Comparison of ENCODE assay signal across 13 cellular contexts in the genomic region with DNA sequence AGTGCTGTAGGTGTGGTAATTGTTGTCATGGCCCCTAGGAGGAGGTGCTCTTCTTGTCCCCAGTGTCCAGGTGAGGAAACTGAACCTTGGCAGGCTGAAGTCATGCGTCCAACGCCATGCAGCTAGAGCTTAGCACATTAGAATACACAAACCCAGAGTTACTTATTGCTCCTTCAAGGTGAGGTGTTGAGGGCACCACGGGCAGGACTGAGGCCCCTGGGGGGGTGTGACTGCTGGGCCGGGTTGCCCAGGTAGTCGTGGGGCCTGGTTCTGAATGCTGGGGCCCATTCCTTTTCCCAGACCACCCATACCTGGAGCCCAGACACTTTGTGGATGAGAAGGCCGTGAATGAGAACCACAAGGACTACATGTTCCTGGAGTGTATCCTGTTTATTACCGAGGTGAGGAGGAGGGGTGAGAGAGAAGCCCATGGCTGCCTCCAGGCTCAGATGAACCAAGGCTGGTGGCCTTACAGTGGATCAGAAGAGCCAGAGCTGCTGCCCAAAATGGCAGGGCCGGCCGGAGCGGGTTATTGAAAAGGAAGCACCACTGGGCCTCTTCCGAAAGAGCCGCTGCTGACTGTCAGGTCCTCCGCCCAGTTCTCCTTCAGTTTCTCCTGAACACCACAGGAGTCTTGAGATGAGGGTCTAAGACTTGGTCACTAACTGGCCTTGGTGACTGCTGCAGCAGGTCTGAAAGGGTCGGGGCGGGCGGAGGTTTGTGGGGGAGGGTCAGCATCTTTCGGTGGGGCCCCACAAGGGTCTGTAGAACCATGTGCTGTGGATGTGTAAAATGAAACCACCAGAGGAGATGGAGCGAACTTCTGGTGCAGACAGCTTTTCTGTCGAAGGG. TPM values are rescaled to one million over a fixed set of nuclear protein-coding genes. Genes with fewer than 3 reads are reported as not detected.
DNase-seq lines count a peak whose midpoint lies in the region; ATAC-seq and TF ChIP-seq lines count a peak whose summit lies in the region.
"Had no signal": no experiment of that assay in that cellular context is flagged by ENCODE, and none has a peak within 500 bp of the region (broad histone marks: within the 10 kb centered on the region; RNA-seq: fewer than 3 reads in every experiment).

No MANE protein-coding gene starts in this region.

- H3K36me3 ChIP-seq in heart right ventricle (peaks cover 0 to 67% (median 13%) of the 10 kb centered on the region in 9 donors), esophagus squamous epithelium (peaks cover 13 to 63% (median 25%) of the 10 kb centered on the region in 3 donors), parathyroid adenoma (ENCODE audit: control insufficient read depth, insufficient read depth, low read length) (no peaks in the 10 kb centered on the region), vagina (peaks cover 0 to 40% of the 10 kb centered on the region in 2 donors)

- H3K9me3 ChIP-seq in heart right ventricle: no peaks in the 10 kb centered on the region
- H3K9me3 ChIP-seq in esophagus squamous epithelium: no peaks in the 10 kb centered on the region
- H3K9me3 ChIP-seq in parathyroid adenoma (ENCODE audit: control insufficient read depth, low read length): no peaks in the 10 kb centered on the region
- no peaks in the 10 kb centered on the region for H3K9me3 ChIP-seq in vagina

- intact Hi-C loops in heart right ventricle (cut with DNase I): loop anchor here in 9 of 10 donors (2.0 to 10.0 kb wide), 11 partner anchors 39 to 647 kb away; a partner anchor contains a TSS
- intact Hi-C loops in Right ventricle myocardium superior (cut with DNase I): loop anchor here (2.0 to 5.0 kb wide), 2 partner anchors 471 to 600 kb away; no protein-coding TSS in a partner anchor
- intact Hi-C loops in esophagus squamous epithelium (cut with DNase I): loop anchor here (5.0 kb wide), 1 partner anchor 475 kb away; no protein-coding TSS in a partner anchor
- intact Hi-C loops in vagina (cut with DNase I): loop anchor here (2.0 to 5.0 kb wide), 3 partner anchors 39 to 473 kb away; no protein-coding TSS in a partner anchor

- ATAC-seq in heart right ventricle (no peak), Right ventricle myocardium superior (ENCODE audit: poor library complexity) (no peak)

- DNase-seq in heart right ventricle (no peak), Right ventricle myocardium superior (no peak), esophagus squamous epithelium (lab: John Stamatoyannopoulos, UW) (no peak), vagina (ENCODE audit: extremely low spot score in 2 of 2) (no peak), NCI-H2107 (lab: John Stamatoyannopoulos, UW) (no peak), mesenteric fat pad (ENCODE audit: low spot score) (no peak)
- DNase-seq in stimulated activated CD4-positive, alpha-beta T cell treated with anti-CD3 and anti-CD28 coated beads, Interleukin-12 subunit alpha, Interleukin-12 subunit beta, amount 100 ng/mL, for 4 hours: no peak
- DNase-seq: activated naive CD4-positive, alpha-beta T cell; CD4-positive, alpha-beta memory T cell; HCEC 1CT; NCI-H2171 had no signal

- no peak for TF ChIP-seq CTCF in heart right ventricle (IDR thresholded peaks at IDR 0.05)
- no peak for TF ChIP-seq CTCF in esophagus squamous epithelium (IDR thresholded peaks at IDR 0.05)
- no peak for TF ChIP-seq CTCF in parathyroid adenoma (IDR thresholded peaks at IDR 0.05)
- no peak for TF ChIP-seq CTCF in vagina (IDR thresholded peaks at IDR 0.05)

- H3K4me1 ChIP-seq in heart right ventricle (peaks cover 32 to 54% (median 46%) of the 10 kb centered on the region in 9 donors), esophagus squamous epithelium (peaks cover 45 to 54% (median 47%) of the 10 kb centered on the region in 3 donors), parathyroid adenoma (peaks cover 31% of the 10 kb centered on the region), vagina (peaks cover 54% of the 10 kb centered on the region)

- no peak overlapping the region for H3K9ac ChIP-seq in parathyroid adenoma
- H3K9ac ChIP-seq: KMS-11 had no signal

- peaks cover 4% of the 10 kb centered on the region for H3K79me2 ChIP-seq in parathyroid adenoma

- TF ChIP-seq POLR2A in esophagus squamous epithelium (IDR thresholded peaks at IDR 0.05) (no peak), vagina (IDR thresholded peaks at IDR 0.05) (no peak)

- peak overlapping the region; percentile 55 for H3K4me2 ChIP-seq in parathyroid adenoma (ENCODE audit: low read length)
- H3K4me2 ChIP-seq: KMS-11 had no signal

- H3K4me3 ChIP-seq in heart right ventricle (no peak overlapping the region), esophagus squamous epithelium (no peak overlapping the region), parathyroid adenoma (ENCODE audit: low read depth, low read length) (no peak overlapping the region), vagina (no peak overlapping the region)

- H3K27me3 ChIP-seq in heart right ventricle: no peaks in the 10 kb centered on the region
- H3K27me3 ChIP-seq in esophagus squamous epithelium: no peaks in the 10 kb centered on the region
- H3K27me3 ChIP-seq in parathyroid adenoma (ENCODE audit: control insufficient read depth, insufficient read depth, low read length): no peaks in the 10 kb centered on the region
- no peaks in the 10 kb centered on the region for H3K27me3 ChIP-seq in vagina

- H3K27ac ChIP-seq in heart right ventricle: peak overlapping the region; percentile 90 to 100 (median 100)
- H3K27ac ChIP-seq in esophagus squamous epithelium: peak overlapping the region; percentile 97 to 99 (median 99)
- peak overlapping the region; percentile 100 for H3K27ac ChIP-seq in parathyroid adenoma
- H3K27ac ChIP-seq in vagina: peak overlapping the region; percentile 100
- H3K27ac ChIP-seq: KMS-11 had no signal

- WGBS in heart right ventricle, 2 donors: 82% methylated on average over 19 of the region's 19 CpGs
- 76 to 79% methylated on average over 8 to 12 of the region's 19 CpGs for WGBS in esophagus squamous epithelium, 2 donors

- no peak overlapping the region for H2AFZ ChIP-seq in parathyroid adenoma

RNA-seq across cellular contexts. Expression of a gene that starts 26.3 kb away (rescaled TPM):
- total RNA-seq in heart right ventricle (100 to 1,000 TPM; 169 to 227 (median 187) TPM), Right ventricle myocardium superior (179 TPM), esophagus squamous epithelium (100 to 1,000 TPM in 1 of 4 donors, 10 to 100 TPM in 3; 59.1 to 110 (median 80.6) TPM), vagina (46.2 TPM), mesenteric fat pad (61.9 TPM)
- polyA plus RNA-seq in heart right ventricle: 100 to 1,000 TPM; 106 to 176 TPM

RNA-seq across cellular contexts. Expression of a gene that starts 26.9 kb away (rescaled TPM):
- 10 to 100 TPM; 67.0 to 84.7 (median 74.1) TPM for total RNA-seq in heart right ventricle
- polyA plus RNA-seq in heart right ventricle: 10 to 100 TPM; 19.5 to 48.5 TPM
- total RNA-seq in Right ventricle myocardium superior: 85.4 TPM
- total RNA-seq in esophagus squamous epithelium: 10 to 100 TPM; 25.3 to 61.5 (median 44.9) TPM
- 59.9 TPM for total RNA-seq in vagina
- 65.7 TPM for total RNA-seq in mesenteric fat pad

RNA-seq across cellular contexts. Expression of a gene that starts 40.5 kb away (rescaled TPM):
- total RNA-seq in heart right ventricle (10 to 100 TPM in 1 of 10 donors, 1 to 10 TPM in 9; 1.2 to 13.7 (median 5.6) TPM), Right ventricle myocardium superior (3.5 TPM), esophagus squamous epithelium (1 to 10 TPM; 6.1 to 8.7 (median 7.2) TPM), vagina (34.4 TPM), mesenteric fat pad (13.8 TPM)
- polyA plus RNA-seq in heart right ventricle: 10 to 100 TPM in 1 of 2 donors, 1 to 10 TPM in 1; 5.0 to 26.3 TPM

RNA-seq across cellular contexts. Expression of a gene that starts 56.6 kb away (rescaled TPM):
- total RNA-seq in heart right ventricle: 1 to 10 TPM; 3.1 to 7.0 (median 5.0) TPM
- 1 to 10 TPM; 3.8 to 8.1 TPM for polyA plus RNA-seq in heart right ventricle
- 4.4 TPM for total RNA-seq in Right ventricle myocardium superior
- total RNA-seq in esophagus squamous epithelium: 10 to 100 TPM in 3 of 4 donors, 1 to 10 TPM in 1; 9.7 to 23.0 (median 19.3) TPM
- total RNA-seq in vagina: 3.2 TPM
- 10.4 TPM for total RNA-seq in mesenteric fat pad
